In genomic region chr9:17824191-17824926, GRCh38 we compare ENCODE assay signal across 15 cellular contexts.
DNase-seq lines count a peak whose midpoint lies in the region; ATAC-seq, FAIRE-seq and TF ChIP-seq lines count a peak whose summit lies in the region.
"Had no signal": no experiment of that assay in that cellular context is flagged by ENCODE, and none has a peak within 500 bp of the region (broad histone marks: within the 10 kb centered on the region; RNA-seq: fewer than 3 reads in every experiment).

No MANE protein-coding gene starts in this region.

- DNase-seq in HepG2 (ENCODE audit: low spot score): peak; percentile 5
- no peak for DNase-seq in right lobe of liver
- peak; percentile 81 for DNase-seq in cerebellum (ENCODE audit: low spot score)
- DNase-seq in left kidney (ENCODE audit: low read depth, low spot score): peak; percentile 13
- DNase-seq in SKM-1 treated with dmso at 0.1 percent for 144 hours (lab: John Stamatoyannopoulos, UW; ENCODE audit: unreplicated experiment): no peak
- DNase-seq in medulla oblongata (ENCODE audit: extremely low spot score): no peak
- DNase-seq in occipital lobe (lab: John Stamatoyannopoulos, UW): no peak
- no peak for DNase-seq in ecto neural progenitor cell (ENCODE audit: low spot score)
- DNase-seq: activated CD4-positive, alpha-beta T cell treated with anti-CD3 and anti-CD28 coated beads, Interleukin-2, amount 10 ng/mL, durations not matched to agents 24 days and 14 days; activated T-cell treated with anti-CD3 and anti-CD28 coated beads, Interleukin-2, amount 50 U/mL, for 48 hours; lower lobe of right lung; PC-9; stimulated activated CD8-positive, alpha-beta memory T cell treated with anti-CD3 and anti-CD28 coated beads, Interleukin-4, amount 100 ng/mL, for 48 hours; T-helper 2 cell; upper lobe of left lung had no signal

- ATAC-seq in HepG2 (no peak), right lobe of liver (no peak)
- ATAC-seq: lower lobe of right lung had no signal

- CTCF ChIA-PET in HepG2 (lab: Yijun Ruan, JAX; ENCODE audit: low intra/inter-chr PET ratio, low total read pairs): no interaction called here

- no TSS peak for BruUV-seq in HepG2 (replicated peaks; lab: Mats Ljungman, UMichigan)

- H3K79me2 ChIP-seq in HepG2 (ENCODE audit: insufficient read depth, low read length): no peaks in the 10 kb centered on the region

- 3% methylated on average over 2 of the region's 2 CpGs for WGBS in HepG2 (ENCODE audit: low lambda C conversion rate)
- WGBS in right lobe of liver (ENCODE audit: insufficient coverage, low coverage, low lambda C conversion rate, missing lambda C conversion rate): 11% methylated on average over 2 of the region's 2 CpGs

- in situ Hi-C loops in HepG2 (cut with HindIII; ENCODE audit: extremely low pct_ligation_motif_present, low pct_unique_long_range_greater_than_20kb): loop anchor here (25.0 kb wide), 1 partner anchor 1213 kb away; the partner anchor contains the start of genes RRAGA and SAXO1

- no peaks in the 10 kb centered on the region for H3K36me3 ChIP-seq in HepG2 (replicated peaks in 1 of 2; ENCODE audit: control insufficient read depth in 1 of 2, insufficient read depth in 2 of 2, low read length in 2 of 2)
- H3K36me3 ChIP-seq in right lobe of liver: no peaks in the 10 kb centered on the region
- H3K36me3 ChIP-seq: lower lobe of right lung, upper lobe of left lung had no signal

- H4K20me1 ChIP-seq in HepG2 (ENCODE audit: insufficient read depth, low read length): no peaks in the 10 kb centered on the region

- no peak for FAIRE-seq in HepG2 (lab: Jason Lieb, UNC)

- intact Hi-C loops in HepG2 (cut with micrococcal nuclease; ENCODE audit: unreplicated experiment): no loop called here
- intact Hi-C loops in right lobe of liver (cut with DNase I): no loop called here

- POLR2A ChIA-PET in HepG2 (lab: Yijun Ruan, JAX): no interaction called here

- no peak for TF ChIP-seq POLR2A in HepG2 (IDR thresholded peaks at IDR 0.05; ENCODE audit: insufficient read depth in 1 of 2, low read depth in 2 of 2, low read length in 2 of 2)
- no peak for TF ChIP-seq POLR2A in right lobe of liver (IDR thresholded peaks at IDR 0.05)

- H3K9me3 ChIP-seq in HepG2 (ENCODE audit: low read length) (no peaks in the 10 kb centered on the region), right lobe of liver (no peaks in the 10 kb centered on the region)
- H3K9me3 ChIP-seq: lower lobe of right lung, upper lobe of left lung had no signal

- TF ChIP-seq RAD21 in HepG2 (CRISPR knock-in tag; IDR thresholded peaks at IDR 0.05): no peak

- H3K27me3 ChIP-seq in HepG2 (ENCODE audit: control insufficient read depth in 1 of 2, insufficient read depth in 2 of 2, low read length in 2 of 2) (no peaks in the 10 kb centered on the region), right lobe of liver (no peaks in the 10 kb centered on the region)
- H3K27me3 ChIP-seq: upper lobe of left lung had no signal

- no peaks in the 10 kb centered on the region for H3K4me1 ChIP-seq in HepG2 (ENCODE audit: insufficient read depth, low read length)
- H3K4me1 ChIP-seq in right lobe of liver: no peaks in the 10 kb centered on the region
- H3K4me1 ChIP-seq: lower lobe of right lung, upper lobe of left lung had no signal

- TF ChIP-seq CTCF in HepG2 (CRISPR knock-in tag; IDR thresholded peaks at IDR 0.05) (no peak), right lobe of liver (IDR thresholded peaks at IDR 0.05) (no peak)

- no peak overlapping the region for H3K9ac ChIP-seq in HepG2 (ENCODE audit: insufficient read depth, low read depth, low read length)

- TF ChIP-seq EP300 in HepG2 (IDR thresholded peaks at IDR 0.05; ENCODE audit: low read depth in 2 of 2, low read length in 2 of 2): no peak
- TF ChIP-seq EP300 in HepG2 (CRISPR knock-in tag; IDR thresholded peaks at IDR 0.05; ENCODE audit: borderline replicate concordance): no peak

- H3K27ac ChIP-seq in HepG2 (ENCODE audit: extremely low read length, insufficient read depth, low read length): no peak overlapping the region
- no peak overlapping the region for H3K27ac ChIP-seq in right lobe of liver
- H3K27ac ChIP-seq: lower lobe of right lung, PC-9, upper lobe of left lung had no signal

- no peak overlapping the region for H3K4me2 ChIP-seq in HepG2 (ENCODE audit: low read depth, low read length)
- H3K4me2 ChIP-seq: PC-9 had no signal

- H3K4me3 ChIP-seq in HepG2 (replicated peaks in 1 of 3; ENCODE audit: insufficient read depth in 1 of 3, low read depth in 2 of 3, low read length in 3 of 3) (no peak overlapping the region), right lobe of liver (no peak overlapping the region)
- H3K4me3 ChIP-seq: lower lobe of right lung, PC-9, upper lobe of left lung had no signal

- H2AFZ ChIP-seq in HepG2 (ENCODE audit: low read length): no peak overlapping the region
- H2AFZ ChIP-seq: PC-9 had no signal

TF ChIP-seq in HepG2, 621 proteins besides CTCF, POLR2A, EP300 and RAD21:
- no peak for TF ChIP-seq ZNF891 (CRISPR knock-in tag; IDR thresholded peaks at IDR 0.05)
- no peak for TF ChIP-seq CBX1 (IDR thresholded peaks at IDR 0.05; ENCODE audit: low read depth)
- no peak for TF ChIP-seq ZNF251 (CRISPR knock-in tag; IDR thresholded peaks at IDR 0.05)
- TF ChIP-seq HIVEP1 (CRISPR knock-in tag; IDR thresholded peaks at IDR 0.05): no peak
- no peak for TF ChIP-seq TGIF2 (CRISPR knock-in tag; IDR thresholded peaks at IDR 0.05)
- TF ChIP-seq ZBTB2 (CRISPR knock-in tag; IDR thresholded peaks at IDR 0.05; ENCODE audit: low read depth): no peak
- no peak for TF ChIP-seq MEIS1 (CRISPR knock-in tag; IDR thresholded peaks at IDR 0.05; ENCODE audit: borderline replicate concordance)
- TF ChIP-seq ZNF550 (CRISPR knock-in tag; IDR thresholded peaks at IDR 0.05; ENCODE audit: borderline replicate concordance): no peak
- no peak for TF ChIP-seq MBNL3 (CRISPR knock-in tag; conservative IDR thresholded peaks at IDR 0.05)
- TF ChIP-seq ZNF749 (CRISPR knock-in tag; IDR thresholded peaks at IDR 0.05; ENCODE audit: borderline replicate concordance): no peak
- no peak for TF ChIP-seq TEAD2 (CRISPR knock-in tag; IDR thresholded peaks at IDR 0.05)
- TF ChIP-seq NFKB2 (CRISPR knock-in tag; IDR thresholded peaks at IDR 0.05; ENCODE audit: borderline replicate concordance): no peak
- no peak for TF ChIP-seq CERS6 (CRISPR knock-in tag; IDR thresholded peaks at IDR 0.05)
- no peak for TF ChIP-seq TCF7L2 (IDR thresholded peaks at IDR 0.05; ENCODE audit: low read depth, low read length)
- no peak for TF ChIP-seq ZNF343 (CRISPR knock-in tag; IDR thresholded peaks at IDR 0.05)
- no peak for TF ChIP-seq MTF1 (CRISPR knock-in tag; IDR thresholded peaks at IDR 0.05)
- no peak for TF ChIP-seq ZNF639 (CRISPR knock-in tag; conservative IDR thresholded peaks at IDR 0.05)
- no peak for TF ChIP-seq ZSCAN21 (CRISPR knock-in tag; IDR thresholded peaks at IDR 0.05; ENCODE audit: borderline replicate concordance)
- TF ChIP-seq KDM5A (IDR thresholded peaks at IDR 0.05; ENCODE audit: borderline replicate concordance, low read length): no peak
- no peak for TF ChIP-seq ZBTB7A (CRISPR knock-in tag; IDR thresholded peaks at IDR 0.05)
TF ChIP-seq in HepG2: peak in this region for 0.

Comparison
In these comparisons a context has a peak if more than half of its experiments do, and no peak if none do; other contexts are left out.
1. DNase-seq: peak in HepG2 (single experiment), cerebellum (single experiment) and left kidney (single experiment); none in right lobe of liver (0 of 3), SKM-1 treated with dmso at 0.1 percent for 144 hours (single experiment), medulla oblongata (single experiment), occipital lobe (single experiment) and ecto neural progenitor cell (single experiment).